ENCODE assay signal across 8 cellular contexts in genomic region chr19:4246767-4247593, GRCh38. TPM values are rescaled to one million over a fixed set of nuclear protein-coding genes. Genes with fewer than 3 reads are reported as not detected.
DNase-seq lines count a peak whose midpoint lies in the region; ATAC-seq and TF ChIP-seq lines count a peak whose summit lies in the region.

Gene YJU2 (plus strand): TSS chr19:4247080. CDS start chr19:4247147, 67 bp downstream.

- TF ChIP-seq CTCF in GM13976 (IDR thresholded peaks at IDR 0.05; ENCODE audit: borderline replicate concordance, control extremely low read depth, extremely low read depth, insufficient read depth, missing control alignments) (peak; percentile 27), adrenal gland (IDR thresholded peaks at IDR 0.05) (peak in 4 of 6 experiments; percentile 34 to 51 (median 36)), heart right ventricle (IDR thresholded peaks at IDR 0.05) (peak in 7 of 9 donors; percentile 20 to 65 (median 54)), upper lobe of left lung (IDR thresholded peaks at IDR 0.05) (peak in 5 of 6 experiments; percentile 18 to 39 (median 31))

- peak; percentile 100 for DNase-seq in GM13976 (ENCODE audit: low spot score)
- DNase-seq in NCI-H146 (lab: John Stamatoyannopoulos, UW): peak; percentile 99
- peak; percentile 97 to 99 (median 99) for DNase-seq in T-helper 1 cell
- peak; percentile 99 to 100 (median 100) for DNase-seq in adrenal gland
- DNase-seq in heart right ventricle: peak; percentile 98 to 99
- DNase-seq in posterior cingulate gyrus: peak; percentile 88 to 99 (median 92)
- peak; percentile 69 to 99 for DNase-seq in upper lobe of left lung

- H3K9me3 ChIP-seq in adrenal gland (replicated peaks in 1 of 3): no peaks in the 10 kb centered on the region
- peaks cover 0 to 8% (median 0%) of the 10 kb centered on the region in 11 donors for H3K9me3 ChIP-seq in heart right ventricle
- H3K9me3 ChIP-seq in upper lobe of left lung: peaks cover 0 to 6% (median 2%) of the 10 kb centered on the region in 4 donors

- H3K36me3 ChIP-seq in adrenal gland (replicated peaks in 1 of 2): peaks cover 0 to 32% of the 10 kb centered on the region in 2 donors
- peaks cover 0 to 34% (median 27%) of the 10 kb centered on the region in 9 donors for H3K36me3 ChIP-seq in heart right ventricle
- peaks cover 22 to 38% (median 33%) of the 10 kb centered on the region in 4 donors for H3K36me3 ChIP-seq in upper lobe of left lung

- peak; percentile 37 to 64 for TF ChIP-seq POLR2A in adrenal gland (IDR thresholded peaks at IDR 0.05)
- peak in 3 of 4 donors; percentile 42 to 68 (median 55) for TF ChIP-seq POLR2A in upper lobe of left lung (IDR thresholded peaks at IDR 0.05)

- H3K4me3 ChIP-seq in adrenal gland (peak within 1 kb of the TSS; percentile 57 to 95 (median 81)), heart right ventricle (peak within 1 kb of the TSS; percentile 52 to 78 (median 64)), upper lobe of left lung (peak within 1 kb of the TSS; percentile 51 to 69 (median 62))

- no peak for TF ChIP-seq EP300 in upper lobe of left lung (IDR thresholded peaks at IDR 0.05)

- in situ Hi-C loops in GM13976 (cut with MboI; ENCODE audit: low sequenced_read_pairs, unreplicated experiment): no loop called here

- peaks cover 0 to 11% of the 10 kb centered on the region in 2 donors for H3K4me1 ChIP-seq in adrenal gland (replicated peaks in 1 of 2)
- peaks cover 0 to 14% (median 11%) of the 10 kb centered on the region in 9 donors for H3K4me1 ChIP-seq in heart right ventricle
- peaks cover 12 to 18% (median 14%) of the 10 kb centered on the region in 4 donors for H3K4me1 ChIP-seq in upper lobe of left lung

- intact Hi-C loops in adrenal gland (cut with DNase I) (no loop called here), heart right ventricle (cut with DNase I) (loop anchor here in 4 of 10 donors (1.0 to 5.0 kb wide), 4 partner anchors 96 to 155 kb away; partner anchors contain the start of genes SH3GL1 (in 4 of the 4), CHAF1A (in 2 of the 4) and MPND (in 1 of the 4)), posterior cingulate gyrus (cut with DNase I) (loop anchor here (2.0 to 5.0 kb wide), 2 partner anchors 154 to 225 kb away; partner anchors contain the start of genes HDGFL2 and SH3GL1)

- ATAC-seq in HG02870 (IDR thresholded peaks at IDR 0.05; ENCODE audit: unreplicated experiment) (peak; percentile 86), heart right ventricle (peak; percentile 98 to 99 (median 99)), upper lobe of left lung (ENCODE audit: low FRiP score in 2 of 2) (peak; percentile 99)

- H3K27me3 ChIP-seq in adrenal gland (no peaks in the 10 kb centered on the region), heart right ventricle (no peaks in the 10 kb centered on the region), upper lobe of left lung (no peaks in the 10 kb centered on the region)

- peak within 1 kb of the TSS; percentile 90 to 100 (median 94) for H3K27ac ChIP-seq in adrenal gland
- H3K27ac ChIP-seq in heart right ventricle: peak within 1 kb of the TSS; percentile 78 to 99 (median 94)
- H3K27ac ChIP-seq in upper lobe of left lung: peak within 1 kb of the TSS; percentile 96 to 98 (median 97)

- WGBS in adrenal gland, 4 donors: 0 to 1% (median 1%) methylated on average over 27 to 45 of the region's 45 CpGs
- WGBS in heart right ventricle, 2 donors: 0 to 1% methylated on average over 45 of the region's 45 CpGs
- 0 to 1% methylated on average over 31 to 44 of the region's 45 CpGs for whole genome bisulfite sequencing in upper lobe of left lung, 2 donors

RNA-seq across cellular contexts. Expression of gene YJU2, which starts in this region (rescaled TPM):
- total RNA-seq in adrenal gland (10 to 100 TPM; 14.0 to 34.4 (median 24.3) TPM), heart right ventricle (10 to 100 TPM in 6 of 10 donors, 1 to 10 TPM in 4; 7.9 to 11.9 (median 10.4) TPM), upper lobe of left lung (10 to 100 TPM; 18.8 to 36.6 (median 25.4) TPM)
- polyA plus RNA-seq in adrenal gland (10 to 100 TPM; 19.9 to 81.2 (median 45.3) TPM), heart right ventricle (10 to 100 TPM; 29.2 to 32.8 TPM)

Comparison
In these comparisons a context has a peak if more than half of its experiments do, and no peak if none do; other contexts are left out.
1. Peak in every context shown above with its lines: DNase-seq, ATAC-seq, H3K4me3 ChIP-seq and H3K27ac ChIP-seq.